Comparison of ENCODE assay signal across 7 cellular contexts in genomic region chr11:65060913-65061408, GRCh38. TPM values are rescaled to one million over a fixed set of nuclear protein-coding genes. Genes with fewer than 3 reads are reported as not detected.
A peak's percentile ranks its signal among the peaks of the same experiment; 100 is the strongest.
DNase-seq lines count a peak whose midpoint lies in the region; ATAC-seq, FAIRE-seq and TF ChIP-seq lines count a peak whose summit lies in the region.
"Had no signal": no experiment of that assay in that cellular context is flagged by ENCODE, and none has a peak within 500 bp of the region (broad histone marks: within the 10 kb centered on the region; RNA-seq: fewer than 3 reads in every experiment).

No MANE protein-coding gene starts in this region.

- H3K9me2 ChIP-seq in Karpas-422 (replicated peaks; ENCODE audit: insufficient read depth, low read length), result no peaks in the 10 kb centered on the region

- H3K79me1 ChIP-seq in H1 (ENCODE audit: low read depth, low read length), result no peaks in the 10 kb centered on the region

- TF ChIP-seq POLR2A in H1 (IDR thresholded peaks at IDR 0.05; ENCODE audit: control extremely low read depth in 1 of 2, low read depth in 2 of 2, low read length in 2 of 2), result no peak
- no peak for TF ChIP-seq POLR2A in body of pancreas (IDR thresholded peaks at IDR 0.05)

- no peak overlapping the region for H2AFZ ChIP-seq in Karpas-422 (ENCODE audit: low read length)
- H2AFZ ChIP-seq in H1 (ENCODE audit: low read length), result no peak overlapping the region

- no peak overlapping the region for H3K14ac ChIP-seq in H1 (ENCODE audit: insufficient read length)

- peak overlapping the region; percentile 11 for H3K4ac ChIP-seq in H1 (replicated peaks; ENCODE audit: insufficient read length, low read depth, low read length)

- no peaks in the 10 kb centered on the region for H3K27me3 ChIP-seq in A673 (replicated peaks; ENCODE audit: insufficient read depth, low read depth, low read length, poor library complexity)
- no peaks in the 10 kb centered on the region for H3K27me3 ChIP-seq in Karpas-422 (ENCODE audit: low read length)
- H3K27me3 ChIP-seq in H1 (replicated peaks in 1 of 4; ENCODE audit: control insufficient read depth in 3 of 4, extremely low read depth in 1 of 4, insufficient read depth in 3 of 4, low read length in 3 of 4), result no peaks in the 10 kb centered on the region; a peak in 1 of 7 replicates
- no peaks in the 10 kb centered on the region for H3K27me3 ChIP-seq in body of pancreas

- no peak overlapping the region for H2AK5ac ChIP-seq in H1 (ENCODE audit: low read depth, low read length)

- DNase-seq in A673 (ENCODE audit: low spot score) (peak; percentile 25), Karpas-422 (peak; percentile 67), H1 (ENCODE audit: low read depth in 1 of 2, low spot score in 2 of 2) (peak in 1 of 2 experiments; percentile 67), body of pancreas (no peak), NCI-H146 (lab: John Stamatoyannopoulos, UW) (no peak)

- H3K4me3 ChIP-seq in A673 (ENCODE audit: low read depth, low read length, poor library complexity, severe bottlenecking) (no peak overlapping the region), Karpas-422 (ENCODE audit: low read length) (no peak overlapping the region), H1 (ENCODE audit: extremely low read depth in 1 of 4, insufficient read depth in 2 of 4, low read depth in 3 of 4, low read length in 4 of 4) (no peak overlapping the region), body of pancreas (no peak overlapping the region)
- H3K4me3 ChIP-seq: thoracic aorta had no signal

- H2BK15ac ChIP-seq in H1 (ENCODE audit: low read length), result no peak overlapping the region; the same call in 1 of the 2 replicates

- no peak for ATAC-seq in body of pancreas
- ATAC-seq in GM19328 (IDR thresholded peaks at IDR 0.05; ENCODE audit: unreplicated experiment), result no peak

- H4K5ac ChIP-seq in H1 (ENCODE audit: insufficient read length, low read depth, low read length), result no peak overlapping the region

- no peak for TF ChIP-seq EP300 in H1 (IDR thresholded peaks at IDR 0.05; ENCODE audit: borderline replicate concordance in 1 of 2, low read depth in 2 of 2, low read length in 2 of 2)

- no peak overlapping the region for H2BK5ac ChIP-seq in H1 (ENCODE audit: low read depth, low read length)

- H3K9ac ChIP-seq in Karpas-422 (ENCODE audit: low read length) (no peak overlapping the region), H1 (replicated peaks in 1 of 4; ENCODE audit: extremely low read depth in 1 of 4, low read depth in 3 of 4, low read length in 3 of 4) (no peak overlapping the region)

- H2BK12ac ChIP-seq in H1 (ENCODE audit: low read depth, low read length), result peak overlapping the region; percentile 84; the same call in 1 of the 2 replicates

- H3K56ac ChIP-seq in H1 (replicated peaks; ENCODE audit: insufficient read length, low read depth, low read length), result no peak overlapping the region

- POLR2A ChIA-PET in A673 (lab: Charles Lee; ENCODE audit: low non-redundant PET), result no interaction called here
- POLR2A ChIA-PET in H1 (lab: Charles Lee; ENCODE audit: partially characterized antibody), result interaction anchor here (0.6 kb wide), 1 partner anchor 13 kb away, joined by 3 read pairs; no protein-coding TSS in a partner anchor

- H3K4me1 ChIP-seq in A673 (ENCODE audit: insufficient read depth, low read length, poor library complexity, severe bottlenecking), result no peaks in the 10 kb centered on the region
- 0 out of 2 replicates have a peak, but pooled peaks cover 3% of the 10 kb centered on the region for H3K4me1 ChIP-seq in Karpas-422 (ENCODE audit: low read length)
- peaks cover 0 to 3% (median under 1%) of the 10 kb centered on the region in 4 experiments; a peak in 2 of 7 replicates for H3K4me1 ChIP-seq in H1 (replicated peaks in 1 of 4; ENCODE audit: control insufficient read depth in 3 of 4, insufficient read depth in 4 of 4, low read length in 3 of 4)
- no peaks in the 10 kb centered on the region for H3K4me1 ChIP-seq in body of pancreas

- H3K4me2 ChIP-seq in Karpas-422 (ENCODE audit: low read depth, low read length, poor library complexity, severe bottlenecking) (no peak overlapping the region), H1 (ENCODE audit: insufficient read depth in 1 of 2, low read depth in 2 of 2, low read length in 2 of 2) (no peak overlapping the region)

- TF ChIP-seq CTCF in A673 (conservative IDR thresholded peaks at IDR 0.05; ENCODE audit: low read depth, low read length) (no peak; the same call in 1 of the 2 replicates), H1 (IDR thresholded peaks at IDR 0.05; ENCODE audit: control extremely low read depth in 1 of 3, insufficient read depth in 1 of 3, low read depth in 1 of 3, low read length in 3 of 3) (peak; percentile 65 to 83 (median 68)), body of pancreas (IDR thresholded peaks at IDR 0.05) (no peak)

- no peak overlapping the region for H3K23ac ChIP-seq in H1 (ENCODE audit: insufficient read length)

- WGBS in H1 (ENCODE audit: extremely low coverage in 1 of 2, insufficient coverage in 1 of 2, insufficient read length in 1 of 2, insufficient replicate concordance in 2 of 2, low coverage in 1 of 2, low lambda C conversion rate in 2 of 2, missing lambda C conversion rate in 1 of 2), 2 experiments, result 60% methylated on average over 9 of the region's 9 CpGs; no CpG with 5 or more reads in 1 of the 2 experiments
- WGBS in body of pancreas, 2 donors, result 67 to 88% methylated on average over 5 to 9 of the region's 9 CpGs

- peak overlapping the region; percentile 69; the same call in 1 of the 2 replicates for H4K8ac ChIP-seq in H1 (ENCODE audit: extremely low read depth, insufficient read depth, low read length)

- TF ChIP-seq RAD21 in H1 (IDR thresholded peaks at IDR 0.05 in 1 of 2, conservative IDR thresholded peaks at IDR 0.05 in 1 of 2; ENCODE audit: low read depth in 2 of 2, low read length in 2 of 2), result peak; percentile 60 to 69

- no peaks in the 10 kb centered on the region for H3K79me2 ChIP-seq in Karpas-422 (ENCODE audit: low read length)
- H3K79me2 ChIP-seq in H1 (ENCODE audit: control insufficient read depth in 1 of 2, insufficient read depth in 2 of 2, low read length in 2 of 2), result no peaks in the 10 kb centered on the region

- H3K27ac ChIP-seq in A673 (ENCODE audit: low read depth, low read length, poor library complexity, severe bottlenecking) (no peak overlapping the region), Karpas-422 (ENCODE audit: low read length) (no peak overlapping the region), H1 (ENCODE audit: low read depth, low read length) (no peak overlapping the region), body of pancreas (no peak overlapping the region)
- H3K27ac ChIP-seq: thoracic aorta had no signal

- no peaks in the 10 kb centered on the region for H4K20me1 ChIP-seq in Karpas-422 (ENCODE audit: insufficient read depth, low read depth, low read length)
- no peaks in the 10 kb centered on the region for H4K20me1 ChIP-seq in H1 (replicated peaks in 1 of 2; ENCODE audit: control insufficient read depth in 1 of 2, insufficient read depth in 2 of 2, low read length in 2 of 2)

- H3K36me3 ChIP-seq in A673 (ENCODE audit: insufficient read depth, low read length, poor library complexity, severe bottlenecking), result no peaks in the 10 kb centered on the region
- no peaks in the 10 kb centered on the region for H3K36me3 ChIP-seq in Karpas-422 (ENCODE audit: insufficient read depth, low read length)
- no peaks in the 10 kb centered on the region for H3K36me3 ChIP-seq in H1 (ENCODE audit: control insufficient read depth in 2 of 4, insufficient read depth in 4 of 4, low read length in 3 of 4)
- no peaks in the 10 kb centered on the region for H3K36me3 ChIP-seq in body of pancreas (replicated peaks in 1 of 2; ENCODE audit: insufficient read depth in 1 of 2, low read depth in 2 of 2)
- H3K36me3 ChIP-seq: thoracic aorta had no signal

- H3K18ac ChIP-seq in H1 (ENCODE audit: extremely low read depth, low read length), result no peak overlapping the region

- BruUV-seq in A673 (replicated peaks; lab: Mats Ljungman, UMichigan), result no TSS peak

- intact Hi-C loops in A673 (cut with micrococcal nuclease; ENCODE audit: unreplicated experiment) (no loop called here), body of pancreas (cut with DNase I) (no loop called here)

- CTCF ChIA-PET in A673 (lab: Charles Lee), result no interaction called here
- CTCF ChIA-PET in H1 (lab: Charles Lee; ENCODE audit: partially characterized antibody), result interaction anchor here (1.0 to 1.9 kb wide), 4 partner anchors 12 to 47 kb away, joined by 3 to 9 read pairs (median 4); partner anchors contain the start of gene ARL2

- no peaks in the 10 kb centered on the region for H3K23me2 ChIP-seq in H1 (ENCODE audit: low read depth, low read length)

- no peak for FAIRE-seq in H1 (lab: Jason Lieb, UNC)

- no peak overlapping the region for H4K91ac ChIP-seq in H1 (replicated peaks; ENCODE audit: insufficient read length, low read length)

- no peak overlapping the region for H2BK120ac ChIP-seq in H1 (replicated peaks; ENCODE audit: low read depth, low read length)

- H2BK20ac ChIP-seq in H1 (ENCODE audit: low read length), result no peak overlapping the region

- H3K9me3 ChIP-seq in A673 (ENCODE audit: low read depth, low read length, poor library complexity, severe bottlenecking), result no peaks in the 10 kb centered on the region
- H3K9me3 ChIP-seq in Karpas-422 (ENCODE audit: low read length), result no peaks in the 10 kb centered on the region
- H3K9me3 ChIP-seq in H1 (ENCODE audit: insufficient read depth in 2 of 2, low read depth in 1 of 2, low read length in 1 of 2), result no peaks in the 10 kb centered on the region
- H3K9me3 ChIP-seq in body of pancreas, result no peaks in the 10 kb centered on the region
- H3K9me3 ChIP-seq: thoracic aorta had no signal

RNA-seq across cellular contexts. Expression of gene NAALADL1, which starts 2.6 kb away (rescaled TPM):
- total RNA-seq in A673 (2021) (0.50 TPM in 1 of 2 replicates, not detected in the other), body of pancreas (10 to 100 TPM in 1 of 2 donors, 1 to 10 TPM in 1; 1.6 to 11.5 TPM)
- total RNA-seq in Karpas-422 (2014; rRNA removed; shearing (Covaris generic); ENCODE audit: low replicate concordance), result not detected in 2 replicates
- 7.5 and 8.1 TPM in 2 replicates for total RNA-seq in H1 (2021; fragmentation: NEBNext Ultra II Directional; extraction: Animal tissue kit (Norgen Biotek cat#: 25700))
- 9.9 and 12.6 TPM in 2 replicates for polyA plus RNA-seq in H1 (2011; rRNA removed)
- polyA plus RNA-seq in H1 (2011; cell fraction: cytosol; rRNA removed), result 11.1 TPM
- polyA plus RNA-seq in H1 (2011; cell fraction: nucleus; rRNA removed), result 29.3 TPM
- polyA plus RNA-seq in H1 (2012, experiment 1 of 2), result 7.0 to 9.4 TPM (median 7.7 TPM) in 4 replicates
- 6.5 TPM for polyA plus RNA-seq in H1 (2012, experiment 2 of 2)
- 3.9 TPM for polyA plus RNA-seq in H1 (2013, experiment 1 of 2)
- 3.5 TPM for polyA plus RNA-seq in H1 (2013, experiment 2 of 2)
- polyA minus RNA-seq in H1 (2011; rRNA and poly(A)+ RNA removed), result 2.7 and 9.6 TPM in 2 replicates
- polyA minus RNA-seq in H1 (2011; cell fraction: cytosol; rRNA and poly(A)+ RNA removed), result 2.8 TPM
- polyA minus RNA-seq in H1 (2011; cell fraction: nucleus; rRNA and poly(A)+ RNA removed), result 3.5 TPM

RNA-seq across cellular contexts. Expression of gene SAC3D1, which starts 20.0 kb away (rescaled TPM):
- total RNA-seq in A673 (2021), result 41.9 and 43.9 TPM in 2 replicates
- 1.9 and 11.9 TPM in 2 replicates for total RNA-seq in Karpas-422 (2014; rRNA removed; shearing (Covaris generic); ENCODE audit: low replicate concordance)
- total RNA-seq in H1 (2021; fragmentation: NEBNext Ultra II Directional; extraction: Animal tissue kit (Norgen Biotek cat#: 25700)), result 19.4 and 23.3 TPM in 2 replicates
- 25.8 and 41.3 TPM in 2 replicates for polyA plus RNA-seq in H1 (2011; rRNA removed)
- polyA plus RNA-seq in H1 (2011; cell fraction: cytosol; rRNA removed), result 27.5 TPM
- polyA plus RNA-seq in H1 (2011; cell fraction: nucleus; rRNA removed), result 27.6 TPM
- 10.1 to 20.1 TPM (median 18.5 TPM) in 4 replicates for polyA plus RNA-seq in H1 (2012, experiment 1 of 2)
- polyA plus RNA-seq in H1 (2012, experiment 2 of 2), result 13.0 TPM
- polyA plus RNA-seq in H1 (2013, experiment 1 of 2), result 16.0 TPM
- 15.8 TPM for polyA plus RNA-seq in H1 (2013, experiment 2 of 2)
- polyA minus RNA-seq in H1 (2011; rRNA and poly(A)+ RNA removed), result 3.8 and 5.2 TPM in 2 replicates
- polyA minus RNA-seq in H1 (2011; cell fraction: cytosol; rRNA and poly(A)+ RNA removed), result 14.0 TPM
- 11.7 TPM for polyA minus RNA-seq in H1 (2011; cell fraction: nucleus; rRNA and poly(A)+ RNA removed)
- 10 to 100 TPM in 1 of 2 donors, 1 to 10 TPM in 1; 5.4 to 30.3 TPM for total RNA-seq in body of pancreas

RNA-seq across cellular contexts. Expression of gene CDCA5, which starts 22.9 kb away (rescaled TPM):
- total RNA-seq in A673 (2021), result 109 and 119 TPM in 2 replicates
- total RNA-seq in Karpas-422 (2014; rRNA removed; shearing (Covaris generic); ENCODE audit: low replicate concordance), result 24.3 and 28.2 TPM in 2 replicates
- total RNA-seq in H1 (2021; fragmentation: NEBNext Ultra II Directional; extraction: Animal tissue kit (Norgen Biotek cat#: 25700)), result 87.0 and 90.0 TPM in 2 replicates
- polyA plus RNA-seq in H1 (2011; rRNA removed), result 39.2 and 53.7 TPM in 2 replicates
- 60.2 TPM for polyA plus RNA-seq in H1 (2011; cell fraction: cytosol; rRNA removed)
- polyA plus RNA-seq in H1 (2011; cell fraction: nucleus; rRNA removed), result 77.0 TPM
- polyA plus RNA-seq in H1 (2012, experiment 1 of 2), result 76.4 to 81.1 TPM (median 78.9 TPM) in 4 replicates
- 74.2 TPM for polyA plus RNA-seq in H1 (2012, experiment 2 of 2)
- polyA plus RNA-seq in H1 (2013, experiment 1 of 2), result 48.2 TPM
- 49.9 TPM for polyA plus RNA-seq in H1 (2013, experiment 2 of 2)
- 35.7 and 48.7 TPM in 2 replicates for polyA minus RNA-seq in H1 (2011; rRNA and poly(A)+ RNA removed)
- polyA minus RNA-seq in H1 (2011; cell fraction: cytosol; rRNA and poly(A)+ RNA removed), result 26.7 TPM
- 34.7 TPM for polyA minus RNA-seq in H1 (2011; cell fraction: nucleus; rRNA and poly(A)+ RNA removed)
- total RNA-seq in body of pancreas, result 1 to 10 TPM in 1 of 2 donors, not detected in 1; 2.3 TPM

RNA-seq across cellular contexts. Expression of gene ZFPL1, which starts 23.1 kb away (rescaled TPM):
- total RNA-seq in A673 (2021) (45.9 and 46.6 TPM in 2 replicates), body of pancreas (10 to 100 TPM; 23.1 to 29.3 TPM)
- total RNA-seq in Karpas-422 (2014; rRNA removed; shearing (Covaris generic); ENCODE audit: low replicate concordance), result 19.0 and 40.7 TPM in 2 replicates
- total RNA-seq in H1 (2021; fragmentation: NEBNext Ultra II Directional; extraction: Animal tissue kit (Norgen Biotek cat#: 25700)), result 21.4 and 21.5 TPM in 2 replicates
- 76.8 and 103 TPM in 2 replicates for polyA plus RNA-seq in H1 (2011; rRNA removed)
- polyA plus RNA-seq in H1 (2011; cell fraction: cytosol; rRNA removed), result 34.0 TPM
- polyA plus RNA-seq in H1 (2011; cell fraction: nucleus; rRNA removed), result 53.5 TPM
- 18.1 to 31.4 TPM (median 28.3 TPM) in 4 replicates for polyA plus RNA-seq in H1 (2012, experiment 1 of 2)
- polyA plus RNA-seq in H1 (2012, experiment 2 of 2), result 36.8 TPM
- 29.6 TPM for polyA plus RNA-seq in H1 (2013, experiment 1 of 2)
- 26.8 TPM for polyA plus RNA-seq in H1 (2013, experiment 2 of 2)
- polyA minus RNA-seq in H1 (2011; rRNA and poly(A)+ RNA removed), result 20.3 and 23.4 TPM in 2 replicates
- polyA minus RNA-seq in H1 (2011; cell fraction: cytosol; rRNA and poly(A)+ RNA removed), result 13.9 TPM
- 21.1 TPM for polyA minus RNA-seq in H1 (2011; cell fraction: nucleus; rRNA and poly(A)+ RNA removed)

RNA-seq across cellular contexts. Expression of gene SNX15, which starts 33.7 kb away (rescaled TPM):
- total RNA-seq in A673 (2021) (28.3 and 34.7 TPM in 2 replicates), body of pancreas (10 to 100 TPM in 1 of 2 donors, 1 to 10 TPM in 1; 7.9 to 10.6 TPM)
- total RNA-seq in Karpas-422 (2014; rRNA removed; shearing (Covaris generic); ENCODE audit: low replicate concordance), result 14.2 and 17.6 TPM in 2 replicates
- 18.3 and 19.6 TPM in 2 replicates for total RNA-seq in H1 (2021; fragmentation: NEBNext Ultra II Directional; extraction: Animal tissue kit (Norgen Biotek cat#: 25700))
- 13.0 and 20.2 TPM in 2 replicates for polyA plus RNA-seq in H1 (2011; rRNA removed)
- polyA plus RNA-seq in H1 (2011; cell fraction: cytosol; rRNA removed), result 13.9 TPM
- polyA plus RNA-seq in H1 (2011; cell fraction: nucleus; rRNA removed), result 13.3 TPM
- polyA plus RNA-seq in H1 (2012, experiment 1 of 2), result 0.94 to 19.7 TPM (median 15.7 TPM) in 4 replicates
- polyA plus RNA-seq in H1 (2012, experiment 2 of 2), result 17.1 TPM
- polyA plus RNA-seq in H1 (2013, experiment 1 of 2), result 11.2 TPM
- polyA plus RNA-seq in H1 (2013, experiment 2 of 2), result 10.0 TPM
- polyA minus RNA-seq in H1 (2011; rRNA and poly(A)+ RNA removed), result 5.2 and 10.9 TPM in 2 replicates
- polyA minus RNA-seq in H1 (2011; cell fraction: cytosol; rRNA and poly(A)+ RNA removed), result 7.0 TPM
- polyA minus RNA-seq in H1 (2011; cell fraction: nucleus; rRNA and poly(A)+ RNA removed), result 9.8 TPM

Comparison
In these comparisons a context has a peak if more than half of its experiments do, and no peak if none do; other contexts are left out.
1. DNase-seq: peak in A673 (single experiment) and Karpas-422 (single experiment); none in body of pancreas (0 of 4) and NCI-H146 (single experiment).
2. CTCF ChIP-seq: peak in H1 (3 of 3); none in A673 (single experiment) and body of pancreas (0 of 7).